8 cellular contexts compared by ENCODE assay signal in genomic region chr6:121055572-121056163, GRCh38.
DNase-seq lines count a peak whose midpoint lies in the region; ATAC-seq and TF ChIP-seq lines count a peak whose summit lies in the region.

No MANE protein-coding gene starts in this region.

- TF ChIP-seq RAD21 in liver (IDR thresholded peaks at IDR 0.05): peak; percentile 81 to 84

- H3K4me3 ChIP-seq in liver (ENCODE audit: low read depth in 1 of 3, low read length in 3 of 3): no peak overlapping the region

- no peaks in the 10 kb centered on the region for H3K9me3 ChIP-seq in liver (ENCODE audit: control insufficient read depth in 4 of 4, low read length in 3 of 4)

- H3K27me3 ChIP-seq in liver (ENCODE audit: control insufficient read depth in 4 of 4, insufficient read depth in 4 of 4, low read length in 3 of 4): no peaks in the 10 kb centered on the region

- H3K36me3 ChIP-seq in liver (ENCODE audit: control insufficient read depth in 4 of 4, insufficient read depth in 3 of 4, low read depth in 1 of 4, low read length in 3 of 4): no peaks in the 10 kb centered on the region

- TF ChIP-seq CTCF in liver (IDR thresholded peaks at IDR 0.05; ENCODE audit: low read depth, low read length, missing input control): peak; percentile 65

- peaks cover 0 to 4% (median 0%) of the 10 kb centered on the region in 4 donors for H3K4me1 ChIP-seq in liver (ENCODE audit: control insufficient read depth in 4 of 4, insufficient read depth in 4 of 4, low read length in 3 of 4)

- WGBS in liver: 33% methylated on average over 4 of the region's 4 CpGs

- no peak overlapping the region for H3K27ac ChIP-seq in liver (ENCODE audit: low read depth in 1 of 2, low read length in 2 of 2)

- DNase-seq in DMS153 treated with DMSO at 0.1 percent for 48 hours (lab: John Stamatoyannopoulos, UW; ENCODE audit: unreplicated experiment) (peak; percentile 8), NCI-H82 (lab: John Stamatoyannopoulos, UW) (peak; percentile 83), cerebellar cortex (ENCODE audit: low spot score) (peak; percentile 52), ureter (ENCODE audit: low spot score) (no peak), occipital lobe (lab: John Stamatoyannopoulos, UW) (no peak)

- H3K9ac ChIP-seq in liver (ENCODE audit: low read depth in 1 of 2, low read length in 2 of 2): no peak overlapping the region

- ATAC-seq in GM19372 (IDR thresholded peaks at IDR 0.05; ENCODE audit: low read depth, unreplicated experiment) (peak; percentile 74), HG03378 (IDR thresholded peaks at IDR 0.05; ENCODE audit: unreplicated experiment) (peak; percentile 86)

TF ChIP-seq in liver, 16 proteins besides CTCF, POLR2A, EP300 and RAD21:
- TF ChIP-seq TAF1 (conservative IDR thresholded peaks at IDR 0.05): no peak

Comparison
In these comparisons a context has a peak if more than half of its experiments do, and no peak if none do; other contexts are left out.
1. DNase-seq: peak in DMS153 treated with DMSO at 0.1 percent for 48 hours (single experiment), NCI-H82 (single experiment) and cerebellar cortex (single experiment); none in ureter (single experiment) and occipital lobe (single experiment).